Comparison of ENCODE assay signal across 2 cellular contexts in the genomic region with DNA sequence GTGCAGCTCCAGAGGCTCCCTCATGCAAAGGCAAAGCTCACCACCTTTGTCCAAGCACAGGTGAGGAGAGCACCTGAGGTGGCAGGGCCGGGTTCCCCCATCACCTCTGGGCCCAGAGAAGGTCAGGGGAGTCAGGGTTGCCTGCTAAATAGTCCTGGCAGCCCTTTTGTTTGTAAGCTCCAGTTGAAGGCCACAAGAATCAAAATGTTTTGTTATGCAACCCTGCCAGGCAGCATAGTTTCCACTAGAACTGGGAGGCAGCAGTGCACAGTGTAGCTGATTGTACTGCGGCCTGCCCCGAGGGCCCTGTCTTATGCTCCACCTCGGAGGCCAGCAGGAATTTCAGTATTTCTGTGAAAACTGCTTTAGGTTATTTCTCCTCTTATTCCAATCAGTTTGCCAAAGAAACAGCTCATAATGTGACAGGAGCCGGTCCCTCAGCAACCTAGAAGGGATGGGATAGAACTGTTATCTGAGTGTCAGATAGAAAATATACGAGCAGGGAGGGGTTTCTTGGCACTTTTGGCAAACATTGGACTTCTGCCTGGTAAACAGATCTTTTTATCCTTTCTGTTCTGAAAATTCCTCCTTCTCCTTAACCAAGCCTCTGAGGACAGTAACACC.
TF ChIP-seq lines count a peak whose summit lies in the region.

No MANE protein-coding gene starts in this region.

TF ChIP-seq in SK-N-SH treated with all-trans-retinoic acid at 6 μM for 48 hours, 23 proteins besides CTCF, POLR2A, EP300 and RAD21 (continued from another document):
- TF ChIP-seq PATZ1 (CRISPR knock-in tag; IDR thresholded peaks at IDR 0.05; ENCODE audit: borderline replicate concordance) = no peak
- TF ChIP-seq BACH2 (CRISPR knock-in tag; IDR thresholded peaks at IDR 0.05; ENCODE audit: borderline replicate concordance) = no peak
- TF ChIP-seq CSDC2 (CRISPR knock-in tag; IDR thresholded peaks at IDR 0.05) = no peak
- TF ChIP-seq ZFP3 (CRISPR knock-in tag; IDR thresholded peaks at IDR 0.05) = no peak
- TF ChIP-seq POU6F1 (CRISPR knock-in tag; IDR thresholded peaks at IDR 0.05; ENCODE audit: borderline replicate concordance, low read depth) = no peak
- TF ChIP-seq TCF4 (CRISPR knock-in tag; IDR thresholded peaks at IDR 0.05; ENCODE audit: borderline replicate concordance) = no peak
- TF ChIP-seq GLIS3 (CRISPR knock-in tag; IDR thresholded peaks at IDR 0.05) = no peak
- no peak for TF ChIP-seq ISL1 (CRISPR knock-in tag; IDR thresholded peaks at IDR 0.05)
- no peak for TF ChIP-seq ZNF70 (CRISPR knock-in tag; IDR thresholded peaks at IDR 0.05)
- no peak for TF ChIP-seq OSR1 (CRISPR knock-in tag; IDR thresholded peaks at IDR 0.05)
- TF ChIP-seq, protein P1, sequence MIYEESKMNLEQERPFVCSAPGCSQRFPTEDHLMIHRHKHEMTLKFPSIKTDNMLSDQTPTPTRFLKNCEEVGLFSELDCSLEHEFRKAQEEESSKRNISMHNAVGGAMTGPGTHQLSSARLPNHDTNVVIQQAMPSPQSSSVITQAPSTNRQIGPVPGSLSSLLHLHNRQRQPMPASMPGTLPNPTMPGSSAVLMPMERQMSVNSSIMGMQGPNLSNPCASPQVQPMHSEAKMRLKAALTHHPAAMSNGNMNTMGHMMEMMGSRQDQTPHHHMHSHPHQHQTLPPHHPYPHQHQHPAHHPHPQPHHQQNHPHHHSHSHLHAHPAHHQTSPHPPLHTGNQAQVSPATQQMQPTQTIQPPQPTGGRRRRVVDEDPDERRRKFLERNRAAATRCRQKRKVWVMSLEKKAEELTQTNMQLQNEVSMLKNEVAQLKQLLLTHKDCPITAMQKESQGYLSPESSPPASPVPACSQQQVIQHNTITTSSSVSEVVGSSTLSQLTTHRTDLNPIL (CRISPR knock-in tag; IDR thresholded peaks at IDR 0.05; ENCODE audit: low read depth) = no peak
- no peak for TF ChIP-seq ESRRG (CRISPR knock-in tag; IDR thresholded peaks at IDR 0.05)
- TF ChIP-seq CSRNP3 (CRISPR knock-in tag; IDR thresholded peaks at IDR 0.05) = no peak
- TF ChIP-seq ZNF565 (CRISPR knock-in tag; conservative IDR thresholded peaks at IDR 0.05; ENCODE audit: low read depth) = no peak

TF ChIP-seq in SK-N-SH, 30 proteins besides CTCF, POLR2A, EP300 and RAD21 (continued from another document):
- no peak for TF ChIP-seq IRF3 (IDR thresholded peaks at IDR 0.05; ENCODE audit: low read depth, low read length)
- no peak for TF ChIP-seq USF1 (IDR thresholded peaks at IDR 0.05; ENCODE audit: borderline replicate concordance, low read depth)
TF ChIP-seq in SK-N-SH: peak in this region for 0.
